In genomic region chr7:135169141-135169935, GRCh38 we compare ENCODE assay signal across 8 cellular contexts. TPM values are rescaled to one million over a fixed set of nuclear protein-coding genes. Genes with fewer than 3 reads are reported as not detected.
A peak's percentile ranks its signal among the peaks of the same experiment; 100 is the strongest.
DNase-seq lines count a peak whose midpoint lies in the region; ATAC-seq and TF ChIP-seq lines count a peak whose summit lies in the region.

No MANE protein-coding gene starts in this region.

- peaks cover 2 to 22% (median 10%) of the 10 kb centered on the region in 4 donors for H3K36me3 ChIP-seq in liver (ENCODE audit: control insufficient read depth in 4 of 4, insufficient read depth in 3 of 4, low read depth in 1 of 4, low read length in 3 of 4)

- TF ChIP-seq CTCF in MCF 10A (IDR thresholded peaks at IDR 0.05; ENCODE audit: unreplicated experiment): peak; percentile 30
- peak; percentile 36 for TF ChIP-seq CTCF in liver (IDR thresholded peaks at IDR 0.05; ENCODE audit: low read depth, low read length, missing input control)

- ATAC-seq in HG03439 (IDR thresholded peaks at IDR 0.05; ENCODE audit: unreplicated experiment): peak; percentile 33

- peak overlapping the region; percentile 69 to 87 (median 81) for H3K4me3 ChIP-seq in liver (ENCODE audit: low read depth in 1 of 3, low read length in 3 of 3)

- peak; percentile 62 to 71 for TF ChIP-seq RAD21 in liver (IDR thresholded peaks at IDR 0.05)

- H3K4me1 Mint-ChIP-seq in MCF 10A (ENCODE audit: insufficient read depth, unreplicated experiment): peaks cover 29% of the 10 kb centered on the region

- BruUV-seq in MCF 10A (replicated peaks; lab: Mats Ljungman, UMichigan): TSS peak; percentile 33

- H3K36me3 Mint-ChIP-seq in MCF 10A (ENCODE audit: insufficient read depth, unreplicated experiment): peaks cover 32% of the 10 kb centered on the region

- no peaks in the 10 kb centered on the region for H3K9me3 ChIP-seq in liver (ENCODE audit: control insufficient read depth in 4 of 4, low read length in 3 of 4)

- peak; percentile 36 for DNase-seq in COLO668 (lab: John Stamatoyannopoulos, UW; ENCODE audit: unreplicated experiment)
- peak; percentile 50 for DNase-seq in GM19238 (ENCODE audit: insufficient read length, low spot score)
- peak; percentile 38 to 50 for DNase-seq in SW 1271 (lab: John Stamatoyannopoulos, UW)
- peak; percentile 73 for DNase-seq in MCF 10A (ENCODE audit: unreplicated experiment)
- DNase-seq in stimulated activated CD8-positive, alpha-beta memory T cell treated with anti-CD3 and anti-CD28 coated beads, Interleukin-7, amount 100 ng/mL, for 48 hours (ENCODE audit: extremely low read depth in 1 of 2, low read depth in 1 of 2): peak; percentile 39 to 68
- DNase-seq in NCI-H187 (lab: John Stamatoyannopoulos, UW): no peak

- peak overlapping the region; percentile 79 for H3K4me3 Mint-ChIP-seq in MCF 10A (ENCODE audit: unreplicated experiment)

- H3K27ac ChIP-seq in liver (ENCODE audit: low read depth in 1 of 2, low read length in 2 of 2): peak overlapping the region; percentile 94 to 99

- CTCF ChIA-PET in MCF 10A (lab: Yijun Ruan, JAX): interaction anchor here (0.6 to 1.5 kb wide), 7 partner anchors 33 to 557 kb away, joined by 3 to 4 read pairs (median 3); partner anchors contain the start of gene AGBL3

- intact Hi-C loops in MCF 10A (cut with micrococcal nuclease): no loop called here

- 48% methylated on average over 11 of the region's 11 CpGs for WGBS in liver

- H3K27me3 Mint-ChIP-seq in MCF 10A (ENCODE audit: insufficient read depth, unreplicated experiment): no peaks in the 10 kb centered on the region

- H3K4me1 ChIP-seq in liver (ENCODE audit: control insufficient read depth in 4 of 4, insufficient read depth in 4 of 4, low read length in 3 of 4): peaks cover 5 to 44% (median 25%) of the 10 kb centered on the region in 4 donors

- no peaks in the 10 kb centered on the region for H3K9me3 Mint-ChIP-seq in MCF 10A (ENCODE audit: unreplicated experiment)

- POLR2A ChIA-PET in MCF 10A (lab: Yijun Ruan, JAX): interaction anchor here (0.7 to 4.9 kb wide), 22 partner anchors 9 to 535 kb away, joined by 3 to 78 read pairs (median 4); partner anchors contain the start of genes AGBL3, TMEM140 and WDR91

- H3K27ac Mint-ChIP-seq in MCF 10A (ENCODE audit: low read depth, unreplicated experiment): peak overlapping the region; percentile 88

- H3K9ac ChIP-seq in liver (ENCODE audit: low read depth in 1 of 2, low read length in 2 of 2): peak overlapping the region; percentile 83 to 92

- no peaks in the 10 kb centered on the region for H3K27me3 ChIP-seq in liver (ENCODE audit: control insufficient read depth in 4 of 4, insufficient read depth in 4 of 4, low read length in 3 of 4)

TF ChIP-seq in liver, 16 proteins besides CTCF, POLR2A, EP300 and RAD21:
- TF ChIP-seq FOXA1 (IDR thresholded peaks at IDR 0.05) (no peak), SP1 (IDR thresholded peaks at IDR 0.05) (no peak), TAF1 (conservative IDR thresholded peaks at IDR 0.05) (no peak), RXRA (IDR thresholded peaks at IDR 0.05) (no peak), FOXA2 (IDR thresholded peaks at IDR 0.05) (no peak), HNF4G (IDR thresholded peaks at IDR 0.05) (no peak), EGR1 (IDR thresholded peaks at IDR 0.05; ENCODE audit: low read depth in 2 of 2) (no peak), REST (IDR thresholded peaks at IDR 0.05) (no peak), GABPA (IDR thresholded peaks at IDR 0.05 in 1 of 2, conservative IDR thresholded peaks at IDR 0.05 in 1 of 2) (no peak), ZBTB33 (IDR thresholded peaks at IDR 0.05) (no peak), YY1 (IDR thresholded peaks at IDR 0.05) (peak; percentile 36), MAX (IDR thresholded peaks at IDR 0.05) (no peak), HNF4A (conservative IDR thresholded peaks at IDR 0.05) (no peak), ATF3 (IDR thresholded peaks at IDR 0.05) (no peak), NR2F2 (IDR thresholded peaks at IDR 0.05) (peak; percentile 31), JUND (IDR thresholded peaks at IDR 0.05) (no peak)

RNA-seq across cellular contexts. Expression of gene CYREN, which starts 1.2 kb away (rescaled TPM):
- total RNA-seq in MCF 10A (2022) (66.0 and 71.0 TPM in 2 replicates), liver (10 to 100 TPM; 18.1 to 20.3 TPM)
- polyA plus RNA-seq in liver: 10 to 100 TPM; 13.2 to 14.0 TPM

RNA-seq across cellular contexts. Expression of gene TMEM140, which starts 21.5 kb away (rescaled TPM):
- total RNA-seq in MCF 10A (2022) (not detected in 2 replicates), liver (10 to 100 TPM; 22.3 to 34.3 TPM)
- polyA plus RNA-seq in liver: 10 to 100 TPM; 22.6 to 29.3 TPM

RNA-seq across cellular contexts. Expression of gene WDR91, which starts 42.0 kb away (rescaled TPM):
- total RNA-seq in MCF 10A (2022) (6.7 and 7.3 TPM in 2 replicates), liver (10 to 100 TPM; 11.8 to 19.0 TPM)
- polyA plus RNA-seq in liver: 1 to 10 TPM; 5.8 to 6.6 TPM

Comparison
In these comparisons a context has a peak if more than half of its experiments do, and no peak if none do; other contexts are left out.
1. DNase-seq: peak in COLO668 (single experiment), GM19238 (single experiment), SW 1271 (2 of 2), MCF 10A (single experiment) and stimulated activated CD8-positive, alpha-beta memory T cell treated with anti-CD3 and anti-CD28 coated beads, Interleukin-7, amount 100 ng/mL, for 48 hours (2 of 2); none in NCI-H187 (0 of 2).
2. RNA of gene TMEM140, which starts 21.5 kb away (total RNA-seq): 22.3 to 34.3 TPM in liver; not detected in MCF 10A; every median in the first group is over 10 times any median in the second.